8 cellular contexts compared by ENCODE assay signal in the genomic region with DNA sequence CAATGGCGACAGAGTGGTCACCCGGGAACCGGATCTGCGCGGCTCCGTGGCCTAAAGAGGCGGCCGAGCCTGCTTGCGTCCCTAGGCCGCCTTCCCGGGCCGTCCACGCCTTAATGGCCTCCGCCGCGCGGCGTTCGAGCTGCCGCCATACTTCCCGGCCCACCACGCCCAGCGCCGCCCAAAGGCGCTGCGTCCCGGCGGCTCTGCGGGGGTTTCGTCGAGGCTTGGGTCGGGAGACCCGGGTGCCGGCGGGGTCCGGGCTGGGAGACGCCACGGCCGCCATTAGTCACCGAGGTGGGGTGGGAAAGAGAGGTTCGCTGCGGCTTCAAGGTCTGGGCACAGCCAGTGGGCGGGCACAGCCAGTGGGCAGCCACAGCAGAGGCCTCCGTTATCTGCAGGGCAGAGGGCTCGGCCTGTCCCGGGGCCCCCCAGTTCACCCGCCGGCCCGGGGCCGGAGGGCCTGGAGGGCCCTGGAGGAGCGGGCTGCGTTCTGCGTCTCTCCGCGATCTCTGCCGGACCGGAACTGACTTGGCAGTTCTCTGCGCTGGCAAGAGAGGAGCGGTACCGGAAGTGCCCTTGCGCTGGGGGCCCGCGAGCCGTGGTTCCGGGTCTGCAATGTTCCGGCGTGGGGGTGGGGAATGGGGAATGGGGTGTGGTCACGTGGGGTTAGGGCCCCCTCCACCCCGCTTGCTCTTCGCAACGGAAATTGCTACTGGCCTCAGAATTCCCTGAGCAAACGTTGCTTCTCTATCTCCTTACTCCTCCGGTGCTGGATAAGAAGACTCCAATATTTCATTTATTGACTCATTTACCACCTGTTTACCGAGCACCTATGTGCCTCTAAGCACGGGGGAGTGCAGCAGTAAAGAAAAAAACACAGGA.
A peak's percentile ranks its signal among the peaks of the same experiment; 100 is the strongest.
DNase-seq lines count a peak whose midpoint lies in the region; ATAC-seq and TF ChIP-seq lines count a peak whose summit lies in the region.

No MANE protein-coding gene starts in this region.

- H3K4me3 Mint-ChIP-seq in activated T-helper 2 cell treated with anti-CD3 and anti-CD28 coated beads, Interferon-gamma antibody, Interleukin-2, Interleukin-4, amounts not matched to agents 10 μg/mL and 5 μg/mL and 100 μg/mL, durations not matched to agents 14 hours and 24 hours and 36 hours (ENCODE audit: low read depth) = peak overlapping the region; percentile 95
- peak overlapping the region; percentile 97 for H3K4me3 Mint-ChIP-seq in natural killer cell treated with Interleukin-12 subunit alpha and Interleukin-12 subunit beta and Interleukin-15 and Interleukin-18, amount 100 ng/mL, for 72 hours

- H3K36me3 Mint-ChIP-seq in activated T-helper 2 cell treated with anti-CD3 and anti-CD28 coated beads, Interferon-gamma antibody, Interleukin-2, Interleukin-4, amounts not matched to agents 10 μg/mL and 5 μg/mL and 100 μg/mL, durations not matched to agents 14 hours and 24 hours and 36 hours (ENCODE audit: low read depth) = peaks cover 42% of the 10 kb centered on the region
- H3K36me3 Mint-ChIP-seq in natural killer cell treated with Interleukin-12 subunit alpha and Interleukin-12 subunit beta and Interleukin-15 and Interleukin-18, amount 100 ng/mL, for 72 hours = peaks cover 22% of the 10 kb centered on the region

- H3K4me1 Mint-ChIP-seq in activated T-helper 2 cell treated with anti-CD3 and anti-CD28 coated beads, Interferon-gamma antibody, Interleukin-2, Interleukin-4, amounts not matched to agents 10 μg/mL and 5 μg/mL and 100 μg/mL, durations not matched to agents 14 hours and 24 hours and 36 hours (ENCODE audit: low read depth) = peaks cover 27% of the 10 kb centered on the region
- H3K4me1 Mint-ChIP-seq in natural killer cell treated with Interleukin-12 subunit alpha and Interleukin-12 subunit beta and Interleukin-15 and Interleukin-18, amount 100 ng/mL, for 72 hours (ENCODE audit: low read depth in 2 of 2) = peaks cover 29 to 41% of the 10 kb centered on the region in 2 donors

- H3K4me3 ChIP-seq in GM23248 (peak overlapping the region; percentile 87), fibroblast of pulmonary artery (replicated peaks; ENCODE audit: low read depth, low read length) (peak overlapping the region; percentile 84)

- peak overlapping the region; percentile 89 for H3K27ac Mint-ChIP-seq in activated T-helper 2 cell treated with anti-CD3 and anti-CD28 coated beads, Interferon-gamma antibody, Interleukin-2, Interleukin-4, amounts not matched to agents 10 μg/mL and 5 μg/mL and 100 μg/mL, durations not matched to agents 14 hours and 24 hours and 36 hours
- H3K27ac Mint-ChIP-seq in natural killer cell treated with Interleukin-12 subunit alpha and Interleukin-12 subunit beta and Interleukin-15 and Interleukin-18, amount 100 ng/mL, for 72 hours = peak overlapping the region; percentile 65 to 78

- no peaks in the 10 kb centered on the region for H3K27me3 ChIP-seq in GM23248 (replicated peaks; ENCODE audit: insufficient read depth)

- H3K4me2 ChIP-seq in GM23248 (ENCODE audit: unreplicated experiment) = peak overlapping the region; percentile 85

- H3K27ac ChIP-seq in GM23248 = peak overlapping the region; percentile 91

- H2AFZ ChIP-seq in GM23248 = peak overlapping the region; percentile 99

- H3K79me2 ChIP-seq in GM23248 (ENCODE audit: insufficient read depth) = peaks cover 51% of the 10 kb centered on the region

- peak; percentile 97 to 98 for ATAC-seq in natural killer cell treated with Interleukin-12 subunit alpha and Interleukin-12 subunit beta and Interleukin-15 and Interleukin-18, amount 100 ng/mL, for 72 hours

- H3K4me1 ChIP-seq in GM23248 (ENCODE audit: insufficient read depth) = peaks cover 20% of the 10 kb centered on the region

- no peaks in the 10 kb centered on the region for H3K9me3 ChIP-seq in GM23248 (ENCODE audit: low read depth)

- peaks cover 24% of the 10 kb centered on the region for H4K20me1 ChIP-seq in GM23248 (ENCODE audit: insufficient read depth)

- intact Hi-C loops in activated T-helper 2 cell treated with anti-CD3 and anti-CD28 coated beads, Interferon-gamma antibody, Interleukin-2, Interleukin-4, amounts not matched to agents 10 μg/mL and 5 μg/mL and 100 μg/mL, durations not matched to agents 14 hours and 24 hours and 36 hours (cut with micrococcal nuclease) = no loop called here

- H3K27me3 Mint-ChIP-seq in activated T-helper 2 cell treated with anti-CD3 and anti-CD28 coated beads, Interferon-gamma antibody, Interleukin-2, Interleukin-4, amounts not matched to agents 10 μg/mL and 5 μg/mL and 100 μg/mL, durations not matched to agents 14 hours and 24 hours and 36 hours (ENCODE audit: low read depth) = peaks cover 19% of the 10 kb centered on the region
- peaks cover 6 to 8% of the 10 kb centered on the region in 2 donors for H3K27me3 Mint-ChIP-seq in natural killer cell treated with Interleukin-12 subunit alpha and Interleukin-12 subunit beta and Interleukin-15 and Interleukin-18, amount 100 ng/mL, for 72 hours

- no peaks in the 10 kb centered on the region for H3K9me2 ChIP-seq in GM23248 (ENCODE audit: insufficient read depth)

- no peak for TF ChIP-seq CTCF in fibroblast of pulmonary artery (IDR thresholded peaks at IDR 0.05; ENCODE audit: low read length, missing control alignments)

- 1% methylated on average over 63 to 75 of the region's 75 CpGs for WGBS in GM23248 (ENCODE audit: low coverage in 1 of 2, low lambda C conversion rate in 2 of 2, missing lambda C conversion rate in 2 of 2), 2 experiments

- no peaks in the 10 kb centered on the region for H3K9me3 Mint-ChIP-seq in activated T-helper 2 cell treated with anti-CD3 and anti-CD28 coated beads, Interferon-gamma antibody, Interleukin-2, Interleukin-4, amounts not matched to agents 10 μg/mL and 5 μg/mL and 100 μg/mL, durations not matched to agents 14 hours and 24 hours and 36 hours
- no peaks in the 10 kb centered on the region for H3K9me3 Mint-ChIP-seq in natural killer cell treated with Interleukin-12 subunit alpha and Interleukin-12 subunit beta and Interleukin-15 and Interleukin-18, amount 100 ng/mL, for 72 hours

- in situ Hi-C loops in GM23248 (cut with MboI) = no loop called here

- peaks cover 22% of the 10 kb centered on the region for H3F3A ChIP-seq in GM23248 (ENCODE audit: insufficient read depth)

- DNase-seq in DMS79 treated with DMSO at 0.1 percent for 48 hours (lab: John Stamatoyannopoulos, UW) (peak; percentile 76), GM23248 (peak; percentile 89), LHCN-M2 (ENCODE audit: low read depth) (peak; percentile 80), RPMI8226 (peak; percentile 94), fibroblast of pulmonary artery (ENCODE audit: low read depth) (peak; percentile 88)
- DNase-seq in activated T-helper 2 cell treated with anti-CD3 and anti-CD28 coated beads, Interferon-gamma antibody, Interleukin-2, Interleukin-4, amounts not matched to agents 10 μg/mL and 5 μg/mL and 100 μg/mL, durations not matched to agents 14 hours and 24 hours and 36 hours (ENCODE audit: low spot score) = peak; percentile 84
- DNase-seq in natural killer cell treated with Interleukin-12 subunit alpha and Interleukin-12 subunit beta and Interleukin-15 and Interleukin-18, amount 100 ng/mL, for 72 hours (ENCODE audit: low spot score) = peak; percentile 91
- DNase-seq in stimulated activated naive CD4-positive, alpha-beta T cell (lab: John Stamatoyannopoulos, UW) = peak; percentile 74 to 87 (median 81)

- H3K36me3 ChIP-seq in GM23248 (ENCODE audit: low read depth) = peaks cover 12% of the 10 kb centered on the region; the same call in 1 of the 2 replicates

- H3K9ac ChIP-seq in GM23248 = peak overlapping the region; percentile 99

Comparison
In these comparisons a context has a peak if more than half of its experiments do, and no peak if none do; other contexts are left out.
1. Peak in every context shown above with its lines: DNase-seq, ATAC-seq, H3K4me3 ChIP-seq and H3K27ac ChIP-seq.